In the genomic region with DNA sequence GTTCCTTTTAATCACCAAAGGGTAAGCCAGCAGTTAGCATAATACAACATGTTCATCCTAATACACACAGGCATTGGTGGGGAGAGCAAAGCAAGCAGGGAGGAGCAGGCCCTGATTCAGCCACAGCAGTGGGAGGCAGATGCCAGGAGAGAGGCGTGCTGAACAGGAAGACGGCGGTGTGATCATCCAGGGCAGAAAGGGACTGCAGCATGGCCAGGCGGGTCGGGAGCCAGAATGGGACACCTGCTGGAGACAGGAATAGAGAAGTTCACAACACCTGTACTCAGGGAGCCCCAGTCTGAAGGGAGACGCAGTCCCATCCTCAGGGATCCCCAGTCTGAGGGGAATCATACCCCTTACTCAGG, we compare ENCODE assay signal across 22 cellular contexts.
DNase-seq lines count a peak whose midpoint lies in the region; ATAC-seq and TF ChIP-seq lines count a peak whose summit lies in the region.
"Had no signal": no experiment of that assay in that cellular context is flagged by ENCODE, and none has a peak within 500 bp of the region (broad histone marks: within the 10 kb centered on the region; RNA-seq: fewer than 3 reads in every experiment).

No MANE protein-coding gene starts in this region.

- TF ChIP-seq CTCF in WERI-Rb-1 (IDR thresholded peaks at IDR 0.05; ENCODE audit: low read depth, low read length) = 0 out of 2 replicates have a peak, but pooled peaks have one; percentile 14

- H3K27me3 ChIP-seq in WERI-Rb-1 (ENCODE audit: insufficient read depth, low read depth, severe bottlenecking) = no peaks in the 10 kb centered on the region

- H3K36me3 ChIP-seq in WERI-Rb-1 = no peaks in the 10 kb centered on the region

- intact Hi-C loops in posterior cingulate gyrus (cut with DNase I) = no loop called here

- ATAC-seq in esophagus mucosa = peak; percentile 40
- no peak for ATAC-seq in GM19023 (IDR thresholded peaks at IDR 0.05; ENCODE audit: unreplicated experiment)
- no peak for ATAC-seq in HG03432 (IDR thresholded peaks at IDR 0.05; ENCODE audit: unreplicated experiment)
- ATAC-seq: PC-3, SK-N-SH treated with all-trans-retinoic acid at 6 μM for 48 hours, T-cell had no signal

- no peak overlapping the region for H3K27ac ChIP-seq in WERI-Rb-1
- H3K27ac ChIP-seq: C4-2B had no signal

- no peak overlapping the region for H3K4me3 ChIP-seq in WERI-Rb-1 (ENCODE audit: low read depth, low read length)

- peak; percentile 10 for DNase-seq in NCI-H1694 (lab: John Stamatoyannopoulos, UW)
- DNase-seq in WERI-Rb-1 = peak; percentile 54
- peak in 6 of 10 donors; percentile 26 to 93 (median 62) for DNase-seq in posterior cingulate gyrus
- no peak for DNase-seq in HT-29 (ENCODE audit: low spot score)
- DNase-seq: ACHN, DMS 273 treated with DMSO at 0.1 percent for 48 hours, GOT3, Karpas-422, NCI-H1048, NCI-H1436, NCI-H2029 treated with DMSO at 0.1 percent for 48 hours, NCI-H510A, NCI-H774, PC-3, RPMI8226, SHP77 treated with DMSO at 0.1 percent for 48 hours, T-cell had no signal

- H3K9me3 ChIP-seq in WERI-Rb-1 (ENCODE audit: severe bottlenecking) = peaks cover 5% of the 10 kb centered on the region
